Comparison of ENCODE assay signal across 16 cellular contexts in the genomic region with DNA sequence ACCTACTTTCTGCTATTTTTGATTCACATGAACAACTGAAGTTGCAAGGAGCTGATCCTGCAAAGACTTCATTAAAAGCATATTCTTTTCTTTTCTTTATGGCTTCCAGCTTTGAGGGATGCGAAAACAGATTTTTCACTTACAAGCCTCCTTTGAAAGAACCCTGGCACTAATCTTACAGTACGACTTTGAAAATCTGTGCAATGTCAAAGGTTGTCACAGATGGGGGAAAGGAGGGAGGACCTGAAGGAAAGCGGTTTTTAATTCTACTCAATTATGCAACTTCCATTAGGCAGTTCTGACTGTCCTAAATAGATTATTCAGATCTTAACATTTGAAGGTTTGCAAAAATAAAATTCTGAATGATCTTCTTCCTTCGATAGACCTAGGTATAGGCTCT.
DNase-seq lines count a peak whose midpoint lies in the region; ATAC-seq lines count a peak whose summit lies in the region.
"Had no signal": no experiment of that assay in that cellular context is flagged by ENCODE, and none has a peak within 500 bp of the region (broad histone marks: within the 10 kb centered on the region; RNA-seq: fewer than 3 reads in every experiment).

No MANE protein-coding gene starts in this region.

- no peaks in the 10 kb centered on the region for H3K9me3 ChIP-seq in CD4-positive, alpha-beta memory T cell (ENCODE audit: control insufficient read depth in 1 of 2, low read length in 2 of 2)
- H3K9me3 ChIP-seq: BLaER1 had no signal

- DNase-seq in DMS 273 (lab: John Stamatoyannopoulos, UW; ENCODE audit: unreplicated experiment) = peak; percentile 39
- DNase-seq in DMS 273 treated with DMSO at 0.1 percent for 48 hours (lab: John Stamatoyannopoulos, UW) = no peak
- peak; percentile 20 to 78 for DNase-seq in NCI-H524 (lab: John Stamatoyannopoulos, UW)
- peak in 1 of 61 donors; percentile 10 for DNase-seq in caudate nucleus (lab: John Stamatoyannopoulos, UW)
- DNase-seq in CD4-positive, alpha-beta memory T cell = no peak
- DNase-seq in T-helper 2 cell = no peak
- DNase-seq: DMS153, NCI-H146, NCI-H2107, NCI-H345, NCI-H774 had no signal

- peaks cover 41 to 73% (median 57%) of the 10 kb centered on the region in 4 donors for H3K4me1 Mint-ChIP-seq in CD4-positive, alpha-beta memory T cell

- intact Hi-C loops in CD4-positive, alpha-beta memory T cell (cut with micrococcal nuclease) = loop anchor here (2.0 to 5.0 kb wide), 2 partner anchors 37 to 131 kb away; partner anchors contain the start of gene TNIK

- H3K4me3 ChIP-seq in rectal smooth muscle tissue (ENCODE audit: low read length) = no peak overlapping the region
- H3K4me3 ChIP-seq in CD4-positive, alpha-beta memory T cell (ENCODE audit: low read length in 2 of 2) = no peak overlapping the region
- H3K4me3 ChIP-seq: BLaER1 had no signal

- CTCF ChIA-PET in CD4-positive, alpha-beta memory T cell (lab: Charles Lee; ENCODE audit: partially characterized antibody) = interaction anchor here (0.8 to 4.0 kb wide), 12 partner anchors 11 to 1003 kb away, joined by 3 to 36 read pairs (median 4); no protein-coding TSS in a partner anchor

- peaks cover 21% of the 10 kb centered on the region for H3K4me1 ChIP-seq in rectal smooth muscle tissue (ENCODE audit: control insufficient read depth, insufficient read depth, low read length)
- peaks cover 43% of the 10 kb centered on the region for H3K4me1 ChIP-seq in CD4-positive, alpha-beta memory T cell (ENCODE audit: insufficient read depth, low read length)

- H3K27me3 ChIP-seq in rectal smooth muscle tissue (ENCODE audit: control insufficient read depth, insufficient read depth, low read length) = no peaks in the 10 kb centered on the region
- no peaks in the 10 kb centered on the region for H3K27me3 ChIP-seq in CD4-positive, alpha-beta memory T cell (ENCODE audit: insufficient read depth, low read length)
- H3K27me3 ChIP-seq: BLaER1 had no signal

- no peak for ATAC-seq in GM18498 (IDR thresholded peaks at IDR 0.05; ENCODE audit: unreplicated experiment)
- ATAC-seq: HCT116 had no signal

- H3K27ac ChIP-seq in caudate nucleus (ENCODE audit: low read depth, low read length) (peak overlapping the region; percentile 77), rectal smooth muscle tissue (ENCODE audit: low read depth, low read length) (peak overlapping the region; percentile 16)
- H3K27ac ChIP-seq in CD4-positive, alpha-beta memory T cell (ENCODE audit: low read depth, low read length) = no peak overlapping the region
- H3K27ac ChIP-seq: 22Rv1, BLaER1 had no signal

- POLR2A ChIA-PET in CD4-positive, alpha-beta memory T cell (lab: Charles Lee; ENCODE audit: partially characterized antibody) = interaction anchor here (0.9 to 1.6 kb wide), 3 partner anchors 20 to 131 kb away, joined by 3 to 5 read pairs (median 4); no protein-coding TSS in a partner anchor

- peak overlapping the region in 2 of 7 donors; percentile 27 to 39 for H3K27ac Mint-ChIP-seq in CD4-positive, alpha-beta memory T cell

- peaks cover 5 to 6% of the 10 kb centered on the region in 2 donors for H3K36me3 Mint-ChIP-seq in CD4-positive, alpha-beta memory T cell

- no peak overlapping the region for H3K9ac ChIP-seq in rectal smooth muscle tissue (ENCODE audit: low read length)
- H3K9ac ChIP-seq: BLaER1 had no signal

- no peaks in the 10 kb centered on the region for H3K9me3 Mint-ChIP-seq in CD4-positive, alpha-beta memory T cell

- H3K4me3 Mint-ChIP-seq in CD4-positive, alpha-beta memory T cell = peak overlapping the region in 2 of 8 donors; percentile 7 to 9

- no peaks in the 10 kb centered on the region for H3K36me3 ChIP-seq in rectal smooth muscle tissue (ENCODE audit: control insufficient read depth, insufficient read depth, low read length)
- H3K36me3 ChIP-seq in CD4-positive, alpha-beta memory T cell (ENCODE audit: insufficient read depth, low read length) = no peaks in the 10 kb centered on the region
- H3K36me3 ChIP-seq: BLaER1 had no signal

- H3K27me3 Mint-ChIP-seq in CD4-positive, alpha-beta memory T cell = no peaks in the 10 kb centered on the region

Comparison
In these comparisons a context has a peak if more than half of its experiments do, and no peak if none do; other contexts are left out.
1. DNase-seq: peak in DMS 273 (single experiment) and NCI-H524 (2 of 2); none in DMS 273 treated with DMSO at 0.1 percent for 48 hours (single experiment), CD4-positive, alpha-beta memory T cell (0 of 5) and T-helper 2 cell (0 of 5).